16 cellular contexts compared by ENCODE assay signal in the genomic region with DNA sequence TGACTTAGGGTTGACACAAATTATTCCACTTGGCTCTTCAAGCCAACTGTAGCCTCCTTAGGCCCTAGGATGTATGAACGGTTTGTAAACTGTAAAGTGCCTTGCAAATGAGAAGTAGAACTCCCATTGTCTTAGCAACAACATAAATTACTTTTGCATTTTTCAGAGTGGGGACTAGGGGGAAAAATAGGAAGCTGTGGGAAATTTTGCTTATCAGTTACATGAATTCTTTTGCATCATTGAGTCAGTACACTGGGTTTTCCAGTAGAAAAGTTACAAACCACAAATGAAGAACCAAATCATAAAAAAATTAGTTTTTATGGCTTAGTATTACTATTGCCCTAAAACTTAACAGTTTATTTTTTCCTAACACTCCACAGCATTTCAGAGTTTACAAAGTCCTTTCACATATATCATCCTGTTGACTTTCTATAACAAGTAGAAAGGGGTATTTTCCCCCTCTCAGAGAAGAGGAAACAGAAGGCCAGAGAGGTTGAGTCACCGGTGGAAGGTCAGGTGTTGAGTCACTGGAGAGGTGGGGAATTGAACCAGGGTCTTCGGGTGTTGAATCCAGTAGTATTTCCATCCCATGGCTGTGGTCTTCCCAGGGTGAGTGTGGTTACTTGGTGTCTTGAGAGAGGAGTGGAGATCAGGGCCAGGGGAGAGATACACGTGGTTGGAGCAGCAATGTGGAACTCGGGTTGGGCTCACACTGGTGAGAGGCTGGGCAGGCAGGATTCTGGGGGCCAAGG.
A peak's percentile ranks its signal among the peaks of the same experiment; 100 is the strongest.
DNase-seq lines count a peak whose midpoint lies in the region; ATAC-seq and TF ChIP-seq lines count a peak whose summit lies in the region.
"Had no signal": no experiment of that assay in that cellular context is flagged by ENCODE, and none has a peak within 500 bp of the region (broad histone marks: within the 10 kb centered on the region; RNA-seq: fewer than 3 reads in every experiment).

No MANE protein-coding gene starts in this region.

- no peaks in the 10 kb centered on the region for H3K27me3 ChIP-seq in fibroblast of lung (ENCODE audit: control insufficient read depth, insufficient read depth, low read length)

- H3K4me3 ChIP-seq in fibroblast of lung (replicated peaks in 1 of 4; ENCODE audit: control extremely low read depth in 1 of 4, insufficient read depth in 1 of 4, low read depth in 3 of 4, low read length in 4 of 4): no peak overlapping the region
- H3K4me3 ChIP-seq: K562 had no signal

- H3K36me3 Mint-ChIP-seq in T-helper 17 cell (ENCODE audit: low read depth): peaks cover 3% of the 10 kb centered on the region
- H3K36me3 Mint-ChIP-seq: CD14-positive monocyte had no signal

- peak overlapping the region; percentile 73 for H3K4me3 Mint-ChIP-seq in T-helper 17 cell
- H3K4me3 Mint-ChIP-seq: CD14-positive monocyte had no signal

- peaks cover 34% of the 10 kb centered on the region for H3K27me3 Mint-ChIP-seq in T-helper 17 cell

- no peaks in the 10 kb centered on the region for H3K9me3 ChIP-seq in T-helper 17 cell (ENCODE audit: control insufficient read depth, low read length, poor library complexity, severe bottlenecking)
- no peaks in the 10 kb centered on the region for H3K9me3 ChIP-seq in fibroblast of lung (ENCODE audit: control insufficient read depth, insufficient read depth, low read depth, low read length)

- intact Hi-C loops in head of caudate nucleus (cut with DNase I): loop anchor here (5.0 kb wide), 1 partner anchor 1295 kb away; no protein-coding TSS in a partner anchor

- peaks cover 4% of the 10 kb centered on the region for H3K4me1 ChIP-seq in fibroblast of lung (ENCODE audit: control insufficient read depth, extremely low read depth, insufficient read depth, low read length)

- peak; percentile 29 for DNase-seq in stimulated activated CD4-positive, alpha-beta T cell treated with anti-CD3 and anti-CD28 coated beads, Interleukin-1b, Interleukin-23, amount 100 ng/mL, for 48 hours
- no peak for DNase-seq in stimulated activated CD4-positive, alpha-beta T cell treated with anti-CD3 and anti-CD28 coated beads, Interleukin-4, amount 100 ng/mL, for 1 hour
- DNase-seq in T-helper 17 cell (no peak), fibroblast of lung (ENCODE audit: low read depth in 2 of 2) (peak in 1 of 2 donors; percentile 55), head of caudate nucleus (no peak)
- DNase-seq in activated CD8-positive, alpha-beta memory T cell treated with anti-CD3 and anti-CD28 coated beads, Interleukin-2, amount 50 U/mL, for 4 hours: no peak
- DNase-seq: erythroblast, hypothalamus, left colon, NCI-H1436 treated with DMSO at 0.1 percent for 48 hours had no signal

- H4K20me1 ChIP-seq in fibroblast of lung (ENCODE audit: control insufficient read depth, extremely low read depth, insufficient read depth, low read length): no peaks in the 10 kb centered on the region

- peaks cover 7% of the 10 kb centered on the region for H3K4me1 Mint-ChIP-seq in T-helper 17 cell

- no peak overlapping the region for H2AFZ ChIP-seq in fibroblast of lung (ENCODE audit: low read length)

- no peak for ATAC-seq in T-helper 17 cell
- ATAC-seq in HG03045 (IDR thresholded peaks at IDR 0.05; ENCODE audit: unreplicated experiment): no peak
- ATAC-seq in GM18867 (IDR thresholded peaks at IDR 0.05; ENCODE audit: unreplicated experiment): no peak
- ATAC-seq: SK-N-SH treated with all-trans-retinoic acid at 6 μM for 48 hours had no signal

- no peak overlapping the region for H3K9ac ChIP-seq in fibroblast of lung (ENCODE audit: insufficient read depth, low read length)

- H3K36me3 ChIP-seq in fibroblast of lung (ENCODE audit: control insufficient read depth, insufficient read depth, low read length): no peaks in the 10 kb centered on the region

- no peak overlapping the region for H3K27ac Mint-ChIP-seq in T-helper 17 cell
- H3K27ac Mint-ChIP-seq: CD14-positive monocyte, progenitor cell of endocrine pancreas had no signal

- no peak for TF ChIP-seq CTCF in fibroblast of lung (conservative IDR thresholded peaks at IDR 0.05 in 1 of 2, IDR thresholded peaks at IDR 0.05 in 1 of 2; ENCODE audit: low read depth in 1 of 2, low read length in 2 of 2)

- no peaks in the 10 kb centered on the region for H3K79me2 ChIP-seq in fibroblast of lung (ENCODE audit: control insufficient read depth, insufficient read depth, low read length)

- H3K4me2 ChIP-seq in fibroblast of lung (ENCODE audit: extremely low read depth, insufficient read depth, low read length): no peak overlapping the region

- peak overlapping the region; percentile 18 for H3K27ac ChIP-seq in fibroblast of lung (ENCODE audit: insufficient read depth, low read length)
